Comparison of ENCODE assay signal across 2 cellular contexts in genomic region chr4:39458505-39459300, GRCh38.
TF ChIP-seq lines count a peak whose summit lies in the region.

Gene LIAS (plus strand): TSS chr4:39459056. CDS start chr4:39459118, 62 bp downstream.
Gene RPL9 (minus strand): TSS chr4:39458922. CDS start chr4:39458439, 483 bp downstream.

TF ChIP-seq in IMR-90, 13 proteins besides CTCF, POLR2A, EP300 and RAD21:
- TF ChIP-seq MXI1 (IDR thresholded peaks at IDR 0.05; ENCODE audit: borderline replicate concordance, low read depth, low read length), result peak; percentile 82; the same call in 1 of the 2 replicates
- no peak for TF ChIP-seq BHLHE40 (IDR thresholded peaks at IDR 0.05; ENCODE audit: low read depth, low read length)
- 0 out of 2 replicates have a peak, but pooled peaks have one; percentile 3 for TF ChIP-seq USF2 (IDR thresholded peaks at IDR 0.05; ENCODE audit: low read depth, low read length)
- peak; percentile 99 for TF ChIP-seq CEBPB (IDR thresholded peaks at IDR 0.05; ENCODE audit: low read depth, low read length)
- peak; percentile 13; the same call in 1 of the 2 replicates for TF ChIP-seq FOS (IDR thresholded peaks at IDR 0.05; ENCODE audit: low read depth, low read length)
- TF ChIP-seq ELK1 (IDR thresholded peaks at IDR 0.05; ENCODE audit: borderline replicate concordance, low read depth, low read length), result no peak
- peak; percentile 49 for TF ChIP-seq NFE2L2 (IDR thresholded peaks at IDR 0.05; ENCODE audit: low read depth, low read length)
- TF ChIP-seq MAZ (IDR thresholded peaks at IDR 0.05; ENCODE audit: borderline replicate concordance, low read depth, low read length), result peak; percentile 98

TF ChIP-seq in endothelial cell of umbilical vein, 7 proteins besides CTCF, POLR2A, EP300 and RAD21:
- TF ChIP-seq MYC (IDR thresholded peaks at IDR 0.05; ENCODE audit: low read depth, low read length) (peak; percentile 27), POLR2AphosphoS5 (IDR thresholded peaks at IDR 0.05; ENCODE audit: insufficient read depth, low read depth, low read length) (peak; percentile 97), MAX (IDR thresholded peaks at IDR 0.05; ENCODE audit: insufficient read depth, insufficient read length) (no peak), JUN (IDR thresholded peaks at IDR 0.05; ENCODE audit: borderline replicate concordance, insufficient read depth, insufficient read length, low read depth) (peak; percentile 52), EZH2 (IDR thresholded peaks at IDR 0.05; ENCODE audit: borderline replicate concordance, low read depth, low read length, severe bottlenecking) (no peak), GATA2 (IDR thresholded peaks at IDR 0.05; ENCODE audit: insufficient read depth, insufficient read length, low read depth, low read length) (no peak), FOS (IDR thresholded peaks at IDR 0.05; ENCODE audit: borderline replicate concordance, insufficient read depth, low read length) (no peak)
